1 cellular context compared by ENCODE assay signal in genomic region chr6:11172501-11173337, GRCh38.
TF ChIP-seq lines count a peak whose summit lies in the region.

No MANE protein-coding gene starts in this region.

TF ChIP-seq in HepG2, 621 proteins besides CTCF, POLR2A, EP300 and RAD21 (continued from another document and continues in another):
- TF ChIP-seq, protein P1, sequence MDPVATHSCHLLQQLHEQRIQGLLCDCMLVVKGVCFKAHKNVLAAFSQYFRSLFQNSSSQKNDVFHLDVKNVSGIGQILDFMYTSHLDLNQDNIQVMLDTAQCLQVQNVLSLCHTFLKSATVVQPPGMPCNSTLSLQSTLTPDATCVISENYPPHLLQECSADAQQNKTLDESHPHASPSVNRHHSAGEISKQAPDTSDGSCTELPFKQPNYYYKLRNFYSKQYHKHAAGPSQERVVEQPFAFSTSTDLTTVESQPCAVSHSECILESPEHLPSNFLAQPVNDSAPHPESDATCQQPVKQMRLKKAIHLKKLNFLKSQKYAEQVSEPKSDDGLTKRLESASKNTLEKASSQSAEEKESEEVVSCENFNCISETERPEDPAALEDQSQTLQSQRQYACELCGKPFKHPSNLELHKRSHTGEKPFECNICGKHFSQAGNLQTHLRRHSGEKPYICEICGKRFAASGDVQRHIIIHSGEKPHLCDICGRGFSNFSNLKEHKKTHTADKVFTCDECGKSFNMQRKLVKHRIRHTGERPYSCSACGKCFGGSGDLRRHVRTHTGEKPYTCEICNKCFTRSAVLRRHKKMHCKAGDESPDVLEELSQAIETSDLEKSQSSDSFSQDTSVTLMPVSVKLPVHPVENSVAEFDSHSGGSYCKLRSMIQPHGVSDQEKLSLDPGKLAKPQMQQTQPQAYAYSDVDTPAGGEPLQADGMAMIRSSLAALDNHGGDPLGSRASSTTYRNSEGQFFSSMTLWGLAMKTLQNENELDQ (CRISPR knock-in tag; IDR thresholded peaks at IDR 0.05; ENCODE audit: borderline replicate concordance), result no peak
- TF ChIP-seq CAMTA2 (CRISPR knock-in tag; IDR thresholded peaks at IDR 0.05; ENCODE audit: borderline replicate concordance) (no peak), SAFB2 (CRISPR knock-in tag; IDR thresholded peaks at IDR 0.05; ENCODE audit: borderline replicate concordance, low read depth) (no peak), POLR2AphosphoS5 (IDR thresholded peaks at IDR 0.05; ENCODE audit: low read depth, low read length) (no peak), CBX1 (IDR thresholded peaks at IDR 0.05; ENCODE audit: low read depth) (no peak), ZNF337 (CRISPR knock-in tag; IDR thresholded peaks at IDR 0.05; ENCODE audit: borderline replicate concordance, low read depth) (no peak), ZNF75D (CRISPR knock-in tag; IDR thresholded peaks at IDR 0.05; ENCODE audit: borderline replicate concordance) (no peak), GABPA (IDR thresholded peaks at IDR 0.05; ENCODE audit: low read depth, low read length) (no peak), GABPA (CRISPR knock-in tag; IDR thresholded peaks at IDR 0.05; ENCODE audit: low read depth) (no peak), SP4 (CRISPR knock-in tag; IDR thresholded peaks at IDR 0.05) (0 out of 2 replicates have a peak, but pooled peaks have one; percentile 31), MYNN (CRISPR knock-in tag; IDR thresholded peaks at IDR 0.05; ENCODE audit: low read depth) (no peak), NR2F6 (IDR thresholded peaks at IDR 0.05) (no peak), NR2F6 (CRISPR knock-in tag; IDR thresholded peaks at IDR 0.05) (0 out of 2 replicates have a peak, but pooled peaks have one; percentile 14), TEAD3 (CRISPR knock-in tag; optimal IDR thresholded peaks at IDR 0.05; ENCODE audit: borderline replicate concordance) (peak; percentile 55), ZBTB40 (IDR thresholded peaks at IDR 0.05) (no peak), ZBTB40 (CRISPR knock-in tag; IDR thresholded peaks at IDR 0.05) (no peak), KMT2A (CRISPR knock-in tag; IDR thresholded peaks at IDR 0.05) (peak; percentile 50; the same call in 1 of the 2 replicates), ZMYM2 (CRISPR knock-in tag; IDR thresholded peaks at IDR 0.05) (no peak), ZNF383 (CRISPR knock-in tag; IDR thresholded peaks at IDR 0.05; ENCODE audit: borderline replicate concordance) (no peak), ZNF260 (CRISPR knock-in tag; IDR thresholded peaks at IDR 0.05; ENCODE audit: borderline replicate concordance, low read depth) (no peak), STAT5B (CRISPR knock-in tag; IDR thresholded peaks at IDR 0.05) (no peak), ZNF672 (CRISPR knock-in tag; IDR thresholded peaks at IDR 0.05) (no peak), ATRX (CRISPR knock-in tag; IDR thresholded peaks at IDR 0.05; ENCODE audit: borderline replicate concordance) (no peak), ZNF746 (CRISPR knock-in tag; IDR thresholded peaks at IDR 0.05) (no peak), PAF1 (CRISPR knock-in tag; IDR thresholded peaks at IDR 0.05) (no peak), SIX4 (CRISPR knock-in tag; IDR thresholded peaks at IDR 0.05) (no peak), ARID4A (CRISPR knock-in tag; IDR thresholded peaks at IDR 0.05; ENCODE audit: borderline replicate concordance) (peak; percentile 37; the same call in 1 of the 2 replicates), PCBP1 (IDR thresholded peaks at IDR 0.05; ENCODE audit: borderline replicate concordance, low read depth, low read length) (no peak), HDAC2 (CRISPR knock-in tag; IDR thresholded peaks at IDR 0.05) (peak; percentile 54; the same call in 1 of the 2 replicates), KLF15 (CRISPR knock-in tag; IDR thresholded peaks at IDR 0.05; ENCODE audit: borderline replicate concordance) (no peak), KDM3A (CRISPR knock-in tag; IDR thresholded peaks at IDR 0.05; ENCODE audit: low read depth) (0 out of 2 replicates have a peak, but pooled peaks have one; percentile 29), ZNF609 (CRISPR knock-in tag; IDR thresholded peaks at IDR 0.05; ENCODE audit: borderline replicate concordance) (no peak), CENPT (CRISPR knock-in tag; IDR thresholded peaks at IDR 0.05; ENCODE audit: low read depth) (no peak), SRSF9 (IDR thresholded peaks at IDR 0.05; ENCODE audit: borderline replicate concordance, insufficient read depth, low read depth, low read length, poor library complexity, severe bottlenecking) (no peak), ZNF503 (CRISPR knock-in tag; IDR thresholded peaks at IDR 0.05) (no peak)
- TF ChIP-seq, protein P2, sequence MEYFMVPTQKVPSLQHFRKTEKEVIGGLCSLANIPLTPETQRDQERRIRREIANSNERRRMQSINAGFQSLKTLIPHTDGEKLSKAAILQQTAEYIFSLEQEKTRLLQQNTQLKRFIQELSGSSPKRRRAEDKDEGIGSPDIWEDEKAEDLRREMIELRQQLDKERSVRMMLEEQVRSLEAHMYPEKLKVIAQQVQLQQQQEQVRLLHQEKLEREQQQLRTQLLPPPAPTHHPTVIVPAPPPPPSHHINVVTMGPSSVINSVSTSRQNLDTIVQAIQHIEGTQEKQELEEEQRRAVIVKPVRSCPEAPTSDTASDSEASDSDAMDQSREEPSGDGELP (IDR thresholded peaks at IDR 0.05; ENCODE audit: borderline replicate concordance, low read depth), result 0 out of 2 replicates have a peak, but pooled peaks have one; percentile 17
